10 cellular contexts compared by ENCODE assay signal in genomic region chr5:50564079-50564478, GRCh38.
DNase-seq lines count a peak whose midpoint lies in the region; ATAC-seq lines count a peak whose summit lies in the region.
"Had no signal": no experiment of that assay in that cellular context is flagged by ENCODE, and none has a peak within 500 bp of the region (broad histone marks: within the 10 kb centered on the region; RNA-seq: fewer than 3 reads in every experiment).

No MANE protein-coding gene starts in this region.

- H3K4me3 Mint-ChIP-seq in activated T-cell treated with anti-CD3 and anti-CD28 coated beads, Interleukin-2, amount 50 U/mL, for 24 hours, result peak overlapping the region; percentile 18
- H3K4me3 Mint-ChIP-seq in naive thymus-derived CD4-positive, alpha-beta T cell, result peak overlapping the region in 8 of 10 donors; percentile 26 to 71 (median 48)

- CTCF ChIA-PET in naive thymus-derived CD4-positive, alpha-beta T cell (lab: Charles Lee), result no interaction called here

- no peaks in the 10 kb centered on the region for H3K9me3 ChIP-seq in naive thymus-derived CD4-positive, alpha-beta T cell (ENCODE audit: control insufficient read depth in 2 of 3, low read length in 3 of 3)

- no peaks in the 10 kb centered on the region for H3K27me3 Mint-ChIP-seq in activated T-cell treated with anti-CD3 and anti-CD28 coated beads, Interleukin-2, amount 50 U/mL, for 24 hours
- peaks cover 0 to 3% (median 0%) of the 10 kb centered on the region in 5 donors for H3K27me3 Mint-ChIP-seq in naive thymus-derived CD4-positive, alpha-beta T cell

- no peak overlapping the region for H3K4me3 ChIP-seq in naive thymus-derived CD4-positive, alpha-beta T cell (ENCODE audit: low read length)
- H3K4me3 ChIP-seq: heart left ventricle had no signal

- intact Hi-C loops in naive thymus-derived CD4-positive, alpha-beta T cell (cut with micrococcal nuclease), result loop anchor here (1.0 to 5.0 kb wide), 2 partner anchors 104 to 122 kb away; partner anchors contain the start of gene EMB (in 1 of the 2)

- H3K36me3 ChIP-seq in naive thymus-derived CD4-positive, alpha-beta T cell (ENCODE audit: control insufficient read depth in 2 of 3, insufficient read depth in 3 of 3, low read length in 3 of 3), result no peaks in the 10 kb centered on the region
- H3K36me3 ChIP-seq: heart left ventricle had no signal

- no peak overlapping the region for H3K27ac ChIP-seq in naive thymus-derived CD4-positive, alpha-beta T cell (ENCODE audit: low read depth, low read length)
- H3K27ac ChIP-seq: heart left ventricle had no signal

- H3K4me1 ChIP-seq in naive thymus-derived CD4-positive, alpha-beta T cell (ENCODE audit: control insufficient read depth in 2 of 2, insufficient read depth in 2 of 2, low read length in 2 of 2), result peaks cover 0 to 29% of the 10 kb centered on the region in 2 donors

- DNase-seq in activated T-cell treated with anti-CD3 and anti-CD28 coated beads, Interleukin-2, amount 50 U/mL, for 24 hours, result no peak
- no peak for DNase-seq in activated T-cell treated with anti-CD3 and anti-CD28 coated beads, Interleukin-2, amount 50 U/mL, for 48 hours
- DNase-seq in NAMALWA (ENCODE audit: low spot score), result peak; percentile 50
- DNase-seq in naive thymus-derived CD4-positive, alpha-beta T cell, result peak in 7 of 9 donors; percentile 1 to 59 (median 18)
- DNase-seq in RKO (ENCODE audit: low spot score), result no peak
- no peak for DNase-seq in NOMO-1 (lab: John Stamatoyannopoulos, UW; ENCODE audit: unreplicated experiment in 2 of 2)
- DNase-seq: heart left ventricle, nucleus accumbens had no signal

- no peak overlapping the region for H3K27ac Mint-ChIP-seq in activated T-cell treated with anti-CD3 and anti-CD28 coated beads, Interleukin-2, amount 50 U/mL, for 24 hours
- peak overlapping the region in 4 of 9 donors; percentile 7 to 76 (median 47) for H3K27ac Mint-ChIP-seq in naive thymus-derived CD4-positive, alpha-beta T cell

- H3K36me3 Mint-ChIP-seq in activated T-cell treated with anti-CD3 and anti-CD28 coated beads, Interleukin-2, amount 50 U/mL, for 24 hours (ENCODE audit: low read depth), result no peaks in the 10 kb centered on the region
- H3K36me3 Mint-ChIP-seq in naive thymus-derived CD4-positive, alpha-beta T cell, result peaks cover 0 to 32% (median 9%) of the 10 kb centered on the region in 5 donors

- H3K9me3 Mint-ChIP-seq in activated T-cell treated with anti-CD3 and anti-CD28 coated beads, Interleukin-2, amount 50 U/mL, for 24 hours, result peaks cover 3% of the 10 kb centered on the region
- peaks cover 0 to 22% (median 4%) of the 10 kb centered on the region in 11 donors for H3K9me3 Mint-ChIP-seq in naive thymus-derived CD4-positive, alpha-beta T cell

- H3K27me3 ChIP-seq in naive thymus-derived CD4-positive, alpha-beta T cell (ENCODE audit: control insufficient read depth in 2 of 2, insufficient read depth in 2 of 2, low read length in 2 of 2), result no peaks in the 10 kb centered on the region
- H3K27me3 ChIP-seq: heart left ventricle had no signal

- peaks cover 27% of the 10 kb centered on the region for H3K4me1 Mint-ChIP-seq in activated T-cell treated with anti-CD3 and anti-CD28 coated beads, Interleukin-2, amount 50 U/mL, for 24 hours (ENCODE audit: low read depth)
- peaks cover 6 to 53% (median 35%) of the 10 kb centered on the region in 7 donors for H3K4me1 Mint-ChIP-seq in naive thymus-derived CD4-positive, alpha-beta T cell

- peak; percentile 94 for ATAC-seq in HG02759 (IDR thresholded peaks at IDR 0.05; ENCODE audit: unreplicated experiment)
- peak; percentile 77 for ATAC-seq in naive thymus-derived CD4-positive, alpha-beta T cell
- no peak for ATAC-seq in GM19455 (IDR thresholded peaks at IDR 0.05; ENCODE audit: unreplicated experiment)
- ATAC-seq: heart left ventricle had no signal

- POLR2A ChIA-PET in naive thymus-derived CD4-positive, alpha-beta T cell (lab: Charles Lee), result interaction anchor here (0.6 kb wide), 1 partner anchor 26 kb away, joined by 9 read pairs; no protein-coding TSS in a partner anchor

Comparison
In these comparisons a context has a peak if more than half of its experiments do, and no peak if none do; other contexts are left out.
1. DNase-seq: peak in NAMALWA (single experiment) and naive thymus-derived CD4-positive, alpha-beta T cell (7 of 9); none in activated T-cell treated with anti-CD3 and anti-CD28 coated beads, Interleukin-2, amount 50 U/mL, for 24 hours (single experiment), activated T-cell treated with anti-CD3 and anti-CD28 coated beads, Interleukin-2, amount 50 U/mL, for 48 hours (0 of 2), RKO (single experiment) and NOMO-1 (0 of 2).